ENCODE assay signal across 12 cellular contexts in genomic region chr1:170586942-170587593, GRCh38. TPM values are rescaled to one million over a fixed set of nuclear protein-coding genes. Genes with fewer than 3 reads are reported as not detected.
DNase-seq lines count a peak whose midpoint lies in the region; ATAC-seq, FAIRE-seq and TF ChIP-seq lines count a peak whose summit lies in the region.
"Had no signal": no experiment of that assay in that cellular context is flagged by ENCODE, and none has a peak within 500 bp of the region (broad histone marks: within the 10 kb centered on the region; RNA-seq: fewer than 3 reads in every experiment).

No MANE protein-coding gene starts in this region.

- no peak overlapping the region for H3K27ac Mint-ChIP-seq in activated naive CD8-positive, alpha-beta T cell treated with anti-CD3 and anti-CD28 coated beads, Interleukin-2, amount 10 ng/mL, durations not matched to agents 7 days and 5 days
- peak overlapping the region; percentile 69 for H3K27ac Mint-ChIP-seq in osteocyte (ENCODE audit: unreplicated experiment)
- H3K27ac Mint-ChIP-seq: activated CD4-positive, alpha-beta T cell treated with anti-CD3 and anti-CD28 coated beads for 36 hours; activated naive CD4-positive, alpha-beta T cell treated with anti-CD3 and anti-CD28 coated beads, Interleukin-2, amount 50 U/mL, for 72 hours had no signal

- DNase-seq in AG09319 (ENCODE audit: extremely low read depth, low read depth), result peak; percentile 89
- no peak for DNase-seq in activated naive CD8-positive, alpha-beta T cell treated with anti-CD3 and anti-CD28 coated beads, Interleukin-2, amount 10 ng/mL, durations not matched to agents 7 days and 5 days
- peak; percentile 54 to 77 for DNase-seq in foreskin fibroblast
- no peak for DNase-seq in osteocyte (ENCODE audit: extremely low spot score, unreplicated experiment)
- no peak for DNase-seq in SKM-1 treated with dmso at 0.1 percent for 144 hours (lab: John Stamatoyannopoulos, UW; ENCODE audit: unreplicated experiment)
- DNase-seq in T-helper 9 cell, result no peak
- DNase-seq in germinal center (ENCODE audit: low spot score), result no peak
- DNase-seq in frontal cortex (ENCODE audit: low spot score in 2 of 2), result no peak
- DNase-seq: activated CD4-positive, alpha-beta T cell treated with anti-CD3 and anti-CD28 coated beads for 36 hours had no signal

- no peak for FAIRE-seq in frontal cortex (lab: Jason Lieb, UNC)

- POLR2A ChIA-PET in activated naive CD8-positive, alpha-beta T cell treated with anti-CD3 and anti-CD28 coated beads, Interleukin-2, amount 10 ng/mL, durations not matched to agents 7 days and 5 days (lab: Charles Lee), result no interaction called here

- no peaks in the 10 kb centered on the region for H3K36me3 Mint-ChIP-seq in activated naive CD8-positive, alpha-beta T cell treated with anti-CD3 and anti-CD28 coated beads, Interleukin-2, amount 10 ng/mL, durations not matched to agents 7 days and 5 days
- peaks cover 1% of the 10 kb centered on the region for H3K36me3 Mint-ChIP-seq in osteocyte (ENCODE audit: unreplicated experiment)
- H3K36me3 Mint-ChIP-seq: activated naive CD4-positive, alpha-beta T cell treated with anti-CD3 and anti-CD28 coated beads, Interleukin-2, amount 50 U/mL, for 72 hours had no signal

- no peaks in the 10 kb centered on the region for H3K4me1 Mint-ChIP-seq in activated naive CD8-positive, alpha-beta T cell treated with anti-CD3 and anti-CD28 coated beads, Interleukin-2, amount 10 ng/mL, durations not matched to agents 7 days and 5 days
- H3K4me1 Mint-ChIP-seq in osteocyte (ENCODE audit: unreplicated experiment), result peaks cover 12% of the 10 kb centered on the region

- H3K4me3 ChIP-seq in foreskin fibroblast (ENCODE audit: low read depth in 1 of 2, low read length in 2 of 2), result peak overlapping the region; percentile 30 to 38
- H3K4me3 ChIP-seq: BLaER1 treated with 17β-estradiol and CSF1 and Interleukin-3, amounts not matched to agents 10 nM and 100 nM; HAP-1 had no signal

- no peak for ATAC-seq in activated naive CD8-positive, alpha-beta T cell treated with anti-CD3 and anti-CD28 coated beads, Interleukin-2, amount 10 ng/mL, durations not matched to agents 7 days and 5 days (ENCODE audit: low read depth)

- TF ChIP-seq CTCF in AG09319 (IDR thresholded peaks at IDR 0.05; ENCODE audit: low read depth, low read length), result no peak
- TF ChIP-seq CTCF in foreskin fibroblast (IDR thresholded peaks at IDR 0.05; ENCODE audit: low read depth, low read length), result no peak
- TF ChIP-seq CTCF in osteocyte (IDR thresholded peaks at IDR 0.05), result no peak

- H3K9me3 Mint-ChIP-seq in activated naive CD8-positive, alpha-beta T cell treated with anti-CD3 and anti-CD28 coated beads, Interleukin-2, amount 10 ng/mL, durations not matched to agents 7 days and 5 days, result no peaks in the 10 kb centered on the region
- H3K9me3 Mint-ChIP-seq in osteocyte (ENCODE audit: unreplicated experiment), result no peaks in the 10 kb centered on the region
- H3K9me3 Mint-ChIP-seq: activated naive CD4-positive, alpha-beta T cell treated with anti-CD3 and anti-CD28 coated beads, Interleukin-2, amount 50 U/mL, for 72 hours had no signal

- peaks cover 30% of the 10 kb centered on the region for H3K27me3 Mint-ChIP-seq in activated naive CD8-positive, alpha-beta T cell treated with anti-CD3 and anti-CD28 coated beads, Interleukin-2, amount 10 ng/mL, durations not matched to agents 7 days and 5 days
- H3K27me3 Mint-ChIP-seq in osteocyte (ENCODE audit: unreplicated experiment), result no peaks in the 10 kb centered on the region

- peak overlapping the region; percentile 2 for H3K4me3 Mint-ChIP-seq in activated naive CD8-positive, alpha-beta T cell treated with anti-CD3 and anti-CD28 coated beads, Interleukin-2, amount 10 ng/mL, durations not matched to agents 7 days and 5 days
- H3K4me3 Mint-ChIP-seq in osteocyte (ENCODE audit: unreplicated experiment), result no peak overlapping the region
- H3K4me3 Mint-ChIP-seq: activated CD4-positive, alpha-beta T cell treated with anti-CD3 and anti-CD28 coated beads for 36 hours had no signal

RNA-seq across cellular contexts. Expression of gene GORAB, which starts 55.1 kb away (rescaled TPM):
- total RNA-seq in activated naive CD8-positive, alpha-beta T cell treated with anti-CD3 and anti-CD28 coated beads, Interleukin-2, amount 10 ng/mL, durations not matched to agents 7 days and 5 days, result 10 to 100 TPM; 13.2 to 17.4 TPM
- total RNA-seq in osteocyte (20.8 and 22.2 TPM in 2 replicates), frontal cortex (14.3 TPM)

Comparison
In these comparisons a context has a peak if more than half of its experiments do, and no peak if none do; other contexts are left out.
1. DNase-seq: peak in AG09319 (single experiment) and foreskin fibroblast (2 of 2); none in activated naive CD8-positive, alpha-beta T cell treated with anti-CD3 and anti-CD28 coated beads, Interleukin-2, amount 10 ng/mL, durations not matched to agents 7 days and 5 days (single experiment), osteocyte (single experiment), SKM-1 treated with dmso at 0.1 percent for 144 hours (single experiment), T-helper 9 cell (single experiment), germinal center (single experiment) and frontal cortex (0 of 2).